ENCODE assay signal across 13 cellular contexts in the genomic region with DNA sequence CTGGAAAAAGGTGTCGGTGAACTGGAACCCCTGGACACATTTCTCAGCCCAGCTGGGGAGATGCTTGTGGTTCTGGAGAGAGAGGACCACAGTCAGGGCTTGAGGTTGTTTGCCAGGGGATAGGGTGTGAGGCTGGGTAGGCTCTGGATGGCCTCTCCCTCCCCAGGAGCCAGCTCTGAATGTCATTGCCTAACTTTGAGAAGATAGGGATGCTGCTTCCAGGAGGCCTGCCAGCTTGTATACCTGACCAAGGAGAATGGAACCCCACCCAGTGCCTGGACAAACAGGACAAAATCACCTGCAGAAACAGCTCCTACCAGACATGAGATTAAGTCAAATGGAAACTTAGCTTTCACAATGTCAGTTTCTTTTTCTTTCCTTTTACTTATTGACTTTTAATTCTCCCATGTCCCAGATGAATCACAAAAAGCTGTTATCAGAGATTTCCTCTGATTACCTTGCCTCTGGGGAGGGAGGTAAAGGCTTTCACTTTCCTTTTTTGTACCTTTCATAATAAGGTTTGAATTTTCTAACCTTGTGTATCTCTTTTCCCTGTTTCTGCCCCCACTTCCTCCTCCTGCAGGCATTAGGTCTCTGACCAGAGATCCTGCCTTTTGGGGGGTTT. TPM values are rescaled to one million over a fixed set of nuclear protein-coding genes. Genes with fewer than 3 reads are reported as not detected.
DNase-seq lines count a peak whose midpoint lies in the region; ATAC-seq and TF ChIP-seq lines count a peak whose summit lies in the region.
"Had no signal": no experiment of that assay in that cellular context is flagged by ENCODE, and none has a peak within 500 bp of the region (broad histone marks: within the 10 kb centered on the region; RNA-seq: fewer than 3 reads in every experiment).

No MANE protein-coding gene starts in this region.

- POLR2A ChIA-PET in activated naive CD8-positive, alpha-beta T cell treated with anti-CD3 and anti-CD28 coated beads, Interleukin-2, amount 10 ng/mL, durations not matched to agents 7 days and 5 days (lab: Charles Lee) = interaction anchor here (0.7 to 1.1 kb wide), 3 partner anchors 14 to 169 kb away, joined by 3 to 4 read pairs (median 3); no protein-coding TSS in a partner anchor

- H3K27ac ChIP-seq in BLaER1 = no peak overlapping the region
- no peak overlapping the region for H3K27ac ChIP-seq in WERI-Rb-1
- H3K27ac ChIP-seq: breast epithelium, esophagus squamous epithelium had no signal

- H3K36me3 ChIP-seq in BLaER1 = no peaks in the 10 kb centered on the region
- H3K36me3 ChIP-seq in mucosa of descending colon (ENCODE audit: low read depth) = no peaks in the 10 kb centered on the region
- no peaks in the 10 kb centered on the region for H3K36me3 ChIP-seq in WERI-Rb-1
- H3K36me3 ChIP-seq: breast epithelium, esophagus squamous epithelium had no signal

- peak overlapping the region; percentile 78 for H3K27ac Mint-ChIP-seq in activated naive CD8-positive, alpha-beta T cell treated with anti-CD3 and anti-CD28 coated beads, Interleukin-2, amount 10 ng/mL, durations not matched to agents 7 days and 5 days

- H3K9me3 Mint-ChIP-seq in activated naive CD8-positive, alpha-beta T cell treated with anti-CD3 and anti-CD28 coated beads, Interleukin-2, amount 10 ng/mL, durations not matched to agents 7 days and 5 days = no peaks in the 10 kb centered on the region

- H3K9me3 ChIP-seq in BLaER1 = no peaks in the 10 kb centered on the region
- no peaks in the 10 kb centered on the region for H3K9me3 ChIP-seq in mucosa of descending colon
- no peaks in the 10 kb centered on the region for H3K9me3 ChIP-seq in WERI-Rb-1 (ENCODE audit: severe bottlenecking)
- H3K9me3 ChIP-seq: breast epithelium, esophagus squamous epithelium had no signal

- H3K4me3 Mint-ChIP-seq in activated naive CD8-positive, alpha-beta T cell treated with anti-CD3 and anti-CD28 coated beads, Interleukin-2, amount 10 ng/mL, durations not matched to agents 7 days and 5 days = peak overlapping the region; percentile 47

- H3K27me3 ChIP-seq in BLaER1 (no peaks in the 10 kb centered on the region), WERI-Rb-1 (ENCODE audit: insufficient read depth, low read depth, severe bottlenecking) (no peaks in the 10 kb centered on the region)
- H3K27me3 ChIP-seq: breast epithelium, esophagus squamous epithelium had no signal

- peaks cover 21% of the 10 kb centered on the region for H3K4me1 Mint-ChIP-seq in activated naive CD8-positive, alpha-beta T cell treated with anti-CD3 and anti-CD28 coated beads, Interleukin-2, amount 10 ng/mL, durations not matched to agents 7 days and 5 days

- H4K20me1 ChIP-seq in BLaER1 = no peaks in the 10 kb centered on the region

- peak; percentile 64 for ATAC-seq in activated naive CD8-positive, alpha-beta T cell treated with anti-CD3 and anti-CD28 coated beads, Interleukin-2, amount 10 ng/mL, durations not matched to agents 7 days and 5 days (ENCODE audit: low read depth)
- ATAC-seq in mucosa of descending colon (peak; percentile 66), HG03039 (IDR thresholded peaks at IDR 0.05; ENCODE audit: unreplicated experiment) (no peak)

- no peak for TF ChIP-seq CTCF in GM13976 (IDR thresholded peaks at IDR 0.05; ENCODE audit: borderline replicate concordance, control extremely low read depth, extremely low read depth, insufficient read depth, missing control alignments)
- no peak for TF ChIP-seq CTCF in mucosa of descending colon (IDR thresholded peaks at IDR 0.05)
- no peak for TF ChIP-seq CTCF in WERI-Rb-1 (IDR thresholded peaks at IDR 0.05; ENCODE audit: low read depth, low read length)

- H3K4me2 ChIP-seq in BLaER1 = peak overlapping the region; percentile 13; the same call in 1 of the 2 replicates

- peaks cover 5% of the 10 kb centered on the region for H3K27me3 Mint-ChIP-seq in activated naive CD8-positive, alpha-beta T cell treated with anti-CD3 and anti-CD28 coated beads, Interleukin-2, amount 10 ng/mL, durations not matched to agents 7 days and 5 days

- H3K4me1 ChIP-seq in BLaER1 (peaks cover 32% of the 10 kb centered on the region), mucosa of descending colon (ENCODE audit: low read depth) (peaks cover 3% of the 10 kb centered on the region)
- H3K4me1 ChIP-seq: breast epithelium had no signal

- H3K9ac ChIP-seq in BLaER1 = no peak overlapping the region

- H3K36me3 Mint-ChIP-seq in activated naive CD8-positive, alpha-beta T cell treated with anti-CD3 and anti-CD28 coated beads, Interleukin-2, amount 10 ng/mL, durations not matched to agents 7 days and 5 days = no peaks in the 10 kb centered on the region

- DNase-seq in GM13976 (ENCODE audit: low spot score) = peak; percentile 44
- DNase-seq in activated naive CD8-positive, alpha-beta T cell treated with anti-CD3 and anti-CD28 coated beads, Interleukin-2, amount 10 ng/mL, durations not matched to agents 7 days and 5 days = no peak
- no peak for DNase-seq in mucosa of descending colon
- DNase-seq in superior temporal gyrus (ENCODE audit: extremely low spot score) = no peak
- DNase-seq in WERI-Rb-1 = no peak
- no peak for DNase-seq in NCI-H2081 treated with DMSO at 0.1 percent for 48 hours (lab: John Stamatoyannopoulos, UW)
- DNase-seq: activated CD4-positive, alpha-beta T cell treated with anti-CD3 and anti-CD28 coated beads for 4 hours; esophagus squamous epithelium had no signal

- no peak overlapping the region for H3K4me3 ChIP-seq in BLaER1
- H3K4me3 ChIP-seq in mucosa of descending colon = no peak overlapping the region
- no peak overlapping the region for H3K4me3 ChIP-seq in WERI-Rb-1 (ENCODE audit: low read depth, low read length)
- H3K4me3 ChIP-seq: breast epithelium, esophagus squamous epithelium, skin epidermis had no signal

- intact Hi-C loops in mucosa of descending colon (cut with DNase I, micrococcal nuclease) = no loop called here

- in situ Hi-C loops in GM13976 (cut with MboI; ENCODE audit: low sequenced_read_pairs, unreplicated experiment) = no loop called here

RNA-seq across cellular contexts. Expression of gene PLLP, which starts 29.8 kb away (rescaled TPM):
- total RNA-seq in activated naive CD8-positive, alpha-beta T cell treated with anti-CD3 and anti-CD28 coated beads, Interleukin-2, amount 10 ng/mL, durations not matched to agents 7 days and 5 days = under 1 TPM; 0.08 to 0.26 TPM
- total RNA-seq in mucosa of descending colon = 1 to 10 TPM; 2.8 to 8.6 (median 4.3) TPM

RNA-seq across cellular contexts. Expression of gene CCL22, which starts 44.3 kb away (rescaled TPM):
- total RNA-seq in activated naive CD8-positive, alpha-beta T cell treated with anti-CD3 and anti-CD28 coated beads, Interleukin-2, amount 10 ng/mL, durations not matched to agents 7 days and 5 days = under 1 TPM; 0.17 to 0.33 TPM
- total RNA-seq in mucosa of descending colon = under 1 TPM; 0.16 to 0.51 (median 0.41) TPM
- total RNA-seq: NCI-H460 had no signal

RNA-seq across cellular contexts. Expression of gene CX3CL1, which starts 58.0 kb away (rescaled TPM):
- not detected for total RNA-seq in activated naive CD8-positive, alpha-beta T cell treated with anti-CD3 and anti-CD28 coated beads, Interleukin-2, amount 10 ng/mL, durations not matched to agents 7 days and 5 days
- total RNA-seq in mucosa of descending colon = 10 to 100 TPM in 1 of 3 donors, 1 to 10 TPM in 2; 2.6 to 10.5 (median 3.5) TPM
- total RNA-seq: NCI-H460 had no signal
